12 cellular contexts compared by ENCODE assay signal in the genomic region with DNA sequence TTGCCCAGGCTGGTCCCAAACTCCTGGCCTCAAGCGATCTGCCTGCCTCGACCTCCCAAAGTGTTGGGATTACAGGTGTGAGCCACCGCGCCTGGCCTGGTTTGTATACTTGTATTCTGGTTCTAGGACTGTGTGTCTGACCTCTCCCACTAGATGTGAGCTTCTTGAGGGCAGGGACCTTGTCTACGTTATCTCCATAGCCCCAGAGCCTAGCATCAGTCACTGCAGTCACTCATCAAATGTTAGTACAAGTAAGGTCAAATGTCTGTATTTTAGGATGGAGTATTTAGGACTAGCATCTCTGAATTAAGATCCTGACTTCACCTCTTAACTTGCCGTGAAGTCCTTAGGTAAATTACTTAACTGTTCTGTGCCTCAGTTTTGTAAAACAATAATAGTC. TPM values are rescaled to one million over a fixed set of nuclear protein-coding genes. Genes with fewer than 3 reads are reported as not detected.
DNase-seq lines count a peak whose midpoint lies in the region; ATAC-seq and TF ChIP-seq lines count a peak whose summit lies in the region.
"Had no signal": no experiment of that assay in that cellular context is flagged by ENCODE, and none has a peak within 500 bp of the region (broad histone marks: within the 10 kb centered on the region; RNA-seq: fewer than 3 reads in every experiment).

No MANE protein-coding gene starts in this region.

- H2AFZ ChIP-seq in DND-41 (ENCODE audit: low read depth, low read length): no peak overlapping the region

- no peak for TF ChIP-seq CTCF in DND-41 (IDR thresholded peaks at IDR 0.05; ENCODE audit: borderline replicate concordance, extremely low read depth, low read length, poor library complexity, severe bottlenecking)

- intact Hi-C loops in activated T-helper 1 cell treated with anti-CD3 and anti-CD28 coated beads, Interleukin-12 subunit alpha, Interleukin-12 subunit beta, Interleukin-2, Interleukin-4 antibody, amounts not matched to agents 30 ng/mL and 10 ng/mL and 1 ng/mL, durations not matched to agents 14 hours and 24 hours and 36 hours (cut with micrococcal nuclease): loop anchor here (10.0 kb wide), 2 partner anchors 101 to 359 kb away; a partner anchor contains a TSS

- H3K27ac ChIP-seq in BLaER1 (peak overlapping the region; percentile 5; the same call in 1 of the 2 replicates), DND-41 (ENCODE audit: low read length) (no peak overlapping the region)

- H3K79me2 ChIP-seq in DND-41 (ENCODE audit: insufficient read depth, low read length): peaks cover 40% of the 10 kb centered on the region

- H3K9me3 ChIP-seq in BLaER1: no peaks in the 10 kb centered on the region
- H3K9me3 ChIP-seq in DND-41 (ENCODE audit: insufficient read depth, low read length, severe bottlenecking): no peaks in the 10 kb centered on the region

- H3K36me3 ChIP-seq in BLaER1: peaks cover 43% of the 10 kb centered on the region
- H3K36me3 ChIP-seq in DND-41 (ENCODE audit: insufficient read depth, low read length): peaks cover 14% of the 10 kb centered on the region

- POLR2A ChIA-PET in naive thymus-derived CD8-positive, alpha-beta T cell (lab: Charles Lee): no interaction called here

- ATAC-seq in DND-41 (ENCODE audit: insufficient read depth, low read depth) (no peak), HG03439 (IDR thresholded peaks at IDR 0.05; ENCODE audit: unreplicated experiment) (no peak)
- ATAC-seq in naive thymus-derived CD8-positive, alpha-beta T cell: no peak

- H3K27me3 Mint-ChIP-seq in activated T-helper 1 cell treated with anti-CD3 and anti-CD28 coated beads, Interleukin-12 subunit alpha, Interleukin-12 subunit beta, Interleukin-2, Interleukin-4 antibody, amounts not matched to agents 30 ng/mL and 10 ng/mL and 1 ng/mL, durations not matched to agents 14 hours and 24 hours and 36 hours (ENCODE audit: insufficient read depth): no peaks in the 10 kb centered on the region
- no peaks in the 10 kb centered on the region for H3K27me3 Mint-ChIP-seq in naive thymus-derived CD8-positive, alpha-beta T cell

- peak overlapping the region; percentile 99 for H3K4me3 Mint-ChIP-seq in activated T-helper 1 cell treated with anti-CD3 and anti-CD28 coated beads, Interleukin-12 subunit alpha, Interleukin-12 subunit beta, Interleukin-2, Interleukin-4 antibody, amounts not matched to agents 30 ng/mL and 10 ng/mL and 1 ng/mL, durations not matched to agents 14 hours and 24 hours and 36 hours
- H3K4me3 Mint-ChIP-seq in naive thymus-derived CD8-positive, alpha-beta T cell: peak overlapping the region; percentile 6 to 83 (median 62)

- H3K9me3 Mint-ChIP-seq in activated T-helper 1 cell treated with anti-CD3 and anti-CD28 coated beads, Interleukin-12 subunit alpha, Interleukin-12 subunit beta, Interleukin-2, Interleukin-4 antibody, amounts not matched to agents 30 ng/mL and 10 ng/mL and 1 ng/mL, durations not matched to agents 14 hours and 24 hours and 36 hours: no peaks in the 10 kb centered on the region
- no peaks in the 10 kb centered on the region for H3K9me3 Mint-ChIP-seq in naive thymus-derived CD8-positive, alpha-beta T cell

- H3K27ac Mint-ChIP-seq in activated T-helper 1 cell treated with anti-CD3 and anti-CD28 coated beads, Interleukin-12 subunit alpha, Interleukin-12 subunit beta, Interleukin-2, Interleukin-4 antibody, amounts not matched to agents 30 ng/mL and 10 ng/mL and 1 ng/mL, durations not matched to agents 14 hours and 24 hours and 36 hours: peak overlapping the region; percentile 15
- peak overlapping the region in 8 of 10 donors; percentile 10 to 88 (median 80) for H3K27ac Mint-ChIP-seq in naive thymus-derived CD8-positive, alpha-beta T cell

- peaks cover 24% of the 10 kb centered on the region for H3K36me3 Mint-ChIP-seq in activated T-helper 1 cell treated with anti-CD3 and anti-CD28 coated beads, Interleukin-12 subunit alpha, Interleukin-12 subunit beta, Interleukin-2, Interleukin-4 antibody, amounts not matched to agents 30 ng/mL and 10 ng/mL and 1 ng/mL, durations not matched to agents 14 hours and 24 hours and 36 hours (ENCODE audit: low read depth)
- peaks cover 0 to 28% (median 6%) of the 10 kb centered on the region in 3 donors for H3K36me3 Mint-ChIP-seq in naive thymus-derived CD8-positive, alpha-beta T cell

- DNase-seq in DND-41 (no peak), hypothalamus (lab: John Stamatoyannopoulos, UW) (no peak), CD1c-positive myeloid dendritic cell (ENCODE audit: extremely low spot score) (no peak)
- no peak for DNase-seq in activated T-helper 1 cell treated with anti-CD3 and anti-CD28 coated beads, Interleukin-12 subunit alpha, Interleukin-12 subunit beta, Interleukin-2, Interleukin-4 antibody, amounts not matched to agents 30 ng/mL and 10 ng/mL and 1 ng/mL, durations not matched to agents 14 hours and 24 hours and 36 hours (ENCODE audit: low spot score)
- DNase-seq in naive thymus-derived CD8-positive, alpha-beta T cell: no peak
- DNase-seq in central memory CD4-positive, alpha-beta T cell: no peak
- DNase-seq: COR-L47; GOT3; NCI-H187 treated with DMSO at 0.1 percent for 48 hours; NK-92 treated with Interleukin-12 subunit alpha and Interleukin-12 subunit beta, amount 100 ng/mL, for 24 hours had no signal

- H3K4me3 ChIP-seq in BLaER1 (peak overlapping the region; percentile 32; the same call in 1 of the 2 replicates), DND-41 (ENCODE audit: low read depth in 1 of 2, low read length in 2 of 2) (no peak overlapping the region)

- H3K4me1 Mint-ChIP-seq in activated T-helper 1 cell treated with anti-CD3 and anti-CD28 coated beads, Interleukin-12 subunit alpha, Interleukin-12 subunit beta, Interleukin-2, Interleukin-4 antibody, amounts not matched to agents 30 ng/mL and 10 ng/mL and 1 ng/mL, durations not matched to agents 14 hours and 24 hours and 36 hours (ENCODE audit: low read depth): peaks cover 50% of the 10 kb centered on the region
- H3K4me1 Mint-ChIP-seq in naive thymus-derived CD8-positive, alpha-beta T cell: peaks cover 16 to 57% (median 49%) of the 10 kb centered on the region in 4 donors

- H3K4me2 ChIP-seq in BLaER1 (peak overlapping the region; percentile 90), DND-41 (ENCODE audit: insufficient read depth, low read length) (peak overlapping the region; percentile 6; the same call in 1 of the 2 replicates)

- H3K9ac ChIP-seq in BLaER1 (peak overlapping the region; percentile 49), DND-41 (ENCODE audit: low read depth, low read length) (no peak overlapping the region)

- H3K4me1 ChIP-seq in BLaER1 (peaks cover 50% of the 10 kb centered on the region), DND-41 (ENCODE audit: insufficient read depth, low read length) (peaks cover 45% of the 10 kb centered on the region)

- H4K20me1 ChIP-seq in BLaER1 (peaks cover 70% of the 10 kb centered on the region), DND-41 (ENCODE audit: insufficient read depth, low read length) (no peaks in the 10 kb centered on the region)

- H3K27me3 ChIP-seq in BLaER1 (no peaks in the 10 kb centered on the region), DND-41 (ENCODE audit: insufficient read depth, low read length, poor library complexity) (no peaks in the 10 kb centered on the region)

RNA-seq across cellular contexts. Expression of a gene that starts 2.9 kb away (rescaled TPM):
- 20.1 and 20.6 TPM in 2 replicates for total RNA-seq in activated T-helper 1 cell treated with anti-CD3 and anti-CD28 coated beads, Interleukin-12 subunit alpha, Interleukin-12 subunit beta, Interleukin-2, Interleukin-4 antibody, amounts not matched to agents 30 ng/mL and 10 ng/mL and 1 ng/mL, durations not matched to agents 14 hours and 24 hours and 36 hours
- 1 to 10 TPM; 3.3 TPM for total RNA-seq in naive thymus-derived CD8-positive, alpha-beta T cell
- 1 to 10 TPM; 3.2 to 4.4 (median 3.9) TPM for polyA plus RNA-seq in naive thymus-derived CD8-positive, alpha-beta T cell

RNA-seq across cellular contexts. Expression of a gene that starts 24.3 kb away (rescaled TPM):
- 31.5 and 34.5 TPM in 2 replicates for total RNA-seq in activated T-helper 1 cell treated with anti-CD3 and anti-CD28 coated beads, Interleukin-12 subunit alpha, Interleukin-12 subunit beta, Interleukin-2, Interleukin-4 antibody, amounts not matched to agents 30 ng/mL and 10 ng/mL and 1 ng/mL, durations not matched to agents 14 hours and 24 hours and 36 hours
- 10 to 100 TPM; 46.6 to 48.8 TPM for total RNA-seq in naive thymus-derived CD8-positive, alpha-beta T cell
- polyA plus RNA-seq in naive thymus-derived CD8-positive, alpha-beta T cell: 10 to 100 TPM; 16.8 to 27.0 (median 20.4) TPM

RNA-seq across cellular contexts. Expression of a gene that starts 49.7 kb away (rescaled TPM):
- 69.1 and 70.1 TPM in 2 replicates for total RNA-seq in activated T-helper 1 cell treated with anti-CD3 and anti-CD28 coated beads, Interleukin-12 subunit alpha, Interleukin-12 subunit beta, Interleukin-2, Interleukin-4 antibody, amounts not matched to agents 30 ng/mL and 10 ng/mL and 1 ng/mL, durations not matched to agents 14 hours and 24 hours and 36 hours
- 10 to 100 TPM; 23.7 to 26.5 TPM for total RNA-seq in naive thymus-derived CD8-positive, alpha-beta T cell
- polyA plus RNA-seq in naive thymus-derived CD8-positive, alpha-beta T cell: 1 to 10 TPM; 1.0 to 3.3 (median 1.7) TPM
